Comparison of ENCODE assay signal across 8 cellular contexts in genomic region chr13:26184791-26185250, GRCh38. TPM values are rescaled to one million over a fixed set of nuclear protein-coding genes. Genes with fewer than 3 reads are reported as not detected.
DNase-seq lines count a peak whose midpoint lies in the region; ATAC-seq and TF ChIP-seq lines count a peak whose summit lies in the region.

No MANE protein-coding gene starts in this region.

- no peak overlapping the region for H2AFZ ChIP-seq in SU-DHL-6 (ENCODE audit: low read depth, low read length, severe bottlenecking)

- POLR2A ChIA-PET in activated naive CD8-positive, alpha-beta T cell treated with anti-CD3 and anti-CD28 coated beads, Interleukin-2, amount 10 ng/mL, durations not matched to agents 7 days and 5 days (lab: Charles Lee), result interaction anchor here (1.1 to 3.5 kb wide), 3 partner anchors 37 to 514 kb away, joined by 6 to 33 read pairs (median 16); partner anchors contain the start of gene RNF6

- H3K9me3 Mint-ChIP-seq in activated naive CD8-positive, alpha-beta T cell treated with anti-CD3 and anti-CD28 coated beads, Interleukin-2, amount 10 ng/mL, durations not matched to agents 7 days and 5 days, result no peaks in the 10 kb centered on the region

- H3K9ac ChIP-seq in SU-DHL-6 (ENCODE audit: low read length), result no peak overlapping the region

- H3K4me1 Mint-ChIP-seq in activated naive CD8-positive, alpha-beta T cell treated with anti-CD3 and anti-CD28 coated beads, Interleukin-2, amount 10 ng/mL, durations not matched to agents 7 days and 5 days, result peaks cover 11% of the 10 kb centered on the region

- peaks cover 12% of the 10 kb centered on the region for H3F3A ChIP-seq in SU-DHL-6 (ENCODE audit: insufficient read depth)

- ATAC-seq in GM21526 (IDR thresholded peaks at IDR 0.05; ENCODE audit: low FRiP score, unreplicated experiment), result peak; percentile 36
- peak; percentile 21 for ATAC-seq in activated naive CD8-positive, alpha-beta T cell treated with anti-CD3 and anti-CD28 coated beads, Interleukin-2, amount 10 ng/mL, durations not matched to agents 7 days and 5 days (ENCODE audit: low read depth)
- ATAC-seq in left cardiac atrium, result peak; percentile 25 to 45
- ATAC-seq in sciatic nerve, result peak; percentile 61

- H3K4me3 ChIP-seq in SU-DHL-6 (ENCODE audit: insufficient read depth, low read length, poor library complexity, severe bottlenecking), result no peak overlapping the region

- peak overlapping the region; percentile 22 for H3K4me3 Mint-ChIP-seq in activated naive CD8-positive, alpha-beta T cell treated with anti-CD3 and anti-CD28 coated beads, Interleukin-2, amount 10 ng/mL, durations not matched to agents 7 days and 5 days

- H3K36me3 Mint-ChIP-seq in activated naive CD8-positive, alpha-beta T cell treated with anti-CD3 and anti-CD28 coated beads, Interleukin-2, amount 10 ng/mL, durations not matched to agents 7 days and 5 days, result no peaks in the 10 kb centered on the region

- no peak overlapping the region for H3K27ac ChIP-seq in SU-DHL-6 (ENCODE audit: low read depth, low read length)

- peak; percentile 84 for TF ChIP-seq CTCF in SU-DHL-6 (IDR thresholded peaks at IDR 0.05; ENCODE audit: insufficient read depth, low read length, poor library complexity, severe bottlenecking)

- no peak overlapping the region for H3K4me2 ChIP-seq in SU-DHL-6 (ENCODE audit: low read depth, low read length, poor library complexity, severe bottlenecking)

- H3K9me3 ChIP-seq in SU-DHL-6 (ENCODE audit: insufficient read depth, low read length), result no peaks in the 10 kb centered on the region

- peak; percentile 20 for DNase-seq in CMK (ENCODE audit: low read depth)
- DNase-seq in NCI-H1092 (lab: John Stamatoyannopoulos, UW), result peak; percentile 77
- DNase-seq in activated naive CD8-positive, alpha-beta T cell treated with anti-CD3 and anti-CD28 coated beads, Interleukin-2, amount 10 ng/mL, durations not matched to agents 7 days and 5 days, result peak; percentile 61
- peak; percentile 69 for DNase-seq in left cardiac atrium
- peak; percentile 74 for DNase-seq in sciatic nerve (ENCODE audit: low spot score)
- DNase-seq in T1000 (lab: John Stamatoyannopoulos, UW), result no peak

- no peaks in the 10 kb centered on the region for H3K9me2 ChIP-seq in SU-DHL-6 (replicated peaks; ENCODE audit: insufficient read depth, low read length)

- H3K36me3 ChIP-seq in SU-DHL-6 (ENCODE audit: low read length), result no peaks in the 10 kb centered on the region

- H3K27me3 ChIP-seq in SU-DHL-6 (ENCODE audit: low read length), result no peaks in the 10 kb centered on the region

- no peaks in the 10 kb centered on the region for H3K79me2 ChIP-seq in SU-DHL-6 (ENCODE audit: insufficient read depth, low read length)

- H4K20me1 ChIP-seq in SU-DHL-6 (ENCODE audit: low read depth, low read length), result no peaks in the 10 kb centered on the region

- H3K27me3 Mint-ChIP-seq in activated naive CD8-positive, alpha-beta T cell treated with anti-CD3 and anti-CD28 coated beads, Interleukin-2, amount 10 ng/mL, durations not matched to agents 7 days and 5 days, result no peaks in the 10 kb centered on the region

- intact Hi-C loops in left cardiac atrium (cut with DNase I), result loop anchor here (2.0 to 10.0 kb wide), 4 partner anchors 310 to 514 kb away; no protein-coding TSS in a partner anchor
- intact Hi-C loops in sciatic nerve (cut with DNase I), result loop anchor here (10.0 kb wide), 2 partner anchors 290 to 510 kb away; no protein-coding TSS in a partner anchor

- H3K27ac Mint-ChIP-seq in activated naive CD8-positive, alpha-beta T cell treated with anti-CD3 and anti-CD28 coated beads, Interleukin-2, amount 10 ng/mL, durations not matched to agents 7 days and 5 days, result peak overlapping the region; percentile 54

RNA-seq across cellular contexts. Expression of gene RNF6, which starts 37.3 kb away (rescaled TPM):
- total RNA-seq in activated naive CD8-positive, alpha-beta T cell treated with anti-CD3 and anti-CD28 coated beads, Interleukin-2, amount 10 ng/mL, durations not matched to agents 7 days and 5 days, result 10 to 100 TPM; 40.4 to 43.3 TPM
- total RNA-seq in left cardiac atrium (10 to 100 TPM; 20.5 to 28.0 TPM), sciatic nerve (29.7 TPM)
